In the genomic region with DNA sequence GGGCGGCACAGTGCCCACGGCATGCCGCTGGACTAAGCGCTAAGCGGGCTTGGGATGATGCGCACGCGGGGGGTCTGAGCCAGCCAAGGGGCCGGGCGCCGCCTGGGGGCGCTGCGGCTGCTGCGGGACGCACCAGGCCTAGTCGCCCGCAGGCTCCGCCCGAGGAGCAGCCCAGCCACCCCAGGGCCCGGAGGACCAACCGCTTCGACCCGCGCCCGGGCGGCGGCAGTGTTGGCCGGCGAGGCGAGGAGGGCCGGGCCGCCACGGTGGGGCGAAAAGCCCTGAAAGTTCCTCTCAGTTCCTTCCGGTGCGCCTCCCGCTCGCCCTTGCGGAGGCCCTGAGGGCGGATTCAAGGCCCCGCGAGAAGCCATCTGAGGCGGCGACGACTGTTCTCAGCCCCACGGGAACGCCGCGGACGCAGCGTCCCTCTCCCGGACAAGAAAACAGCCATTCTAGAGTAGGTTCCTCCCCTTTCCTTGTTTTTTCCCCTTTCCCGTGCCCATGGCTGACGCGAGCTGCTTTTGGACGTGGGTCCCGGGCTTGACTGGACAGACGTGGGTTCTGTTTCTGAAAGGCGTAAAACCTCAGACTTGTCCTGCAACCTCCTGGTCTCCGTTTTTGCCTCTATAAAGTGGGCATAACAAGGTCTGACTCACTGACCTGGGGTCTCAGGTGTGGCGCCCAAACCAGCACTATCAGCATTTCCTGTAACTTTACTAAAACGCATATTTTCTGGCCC, we compare ENCODE assay signal across 8 cellular contexts. TPM values are rescaled to one million over a fixed set of nuclear protein-coding genes. Genes with fewer than 3 reads are reported as not detected.
DNase-seq lines count a peak whose midpoint lies in the region; ATAC-seq and TF ChIP-seq lines count a peak whose summit lies in the region.

A gene with protein sequence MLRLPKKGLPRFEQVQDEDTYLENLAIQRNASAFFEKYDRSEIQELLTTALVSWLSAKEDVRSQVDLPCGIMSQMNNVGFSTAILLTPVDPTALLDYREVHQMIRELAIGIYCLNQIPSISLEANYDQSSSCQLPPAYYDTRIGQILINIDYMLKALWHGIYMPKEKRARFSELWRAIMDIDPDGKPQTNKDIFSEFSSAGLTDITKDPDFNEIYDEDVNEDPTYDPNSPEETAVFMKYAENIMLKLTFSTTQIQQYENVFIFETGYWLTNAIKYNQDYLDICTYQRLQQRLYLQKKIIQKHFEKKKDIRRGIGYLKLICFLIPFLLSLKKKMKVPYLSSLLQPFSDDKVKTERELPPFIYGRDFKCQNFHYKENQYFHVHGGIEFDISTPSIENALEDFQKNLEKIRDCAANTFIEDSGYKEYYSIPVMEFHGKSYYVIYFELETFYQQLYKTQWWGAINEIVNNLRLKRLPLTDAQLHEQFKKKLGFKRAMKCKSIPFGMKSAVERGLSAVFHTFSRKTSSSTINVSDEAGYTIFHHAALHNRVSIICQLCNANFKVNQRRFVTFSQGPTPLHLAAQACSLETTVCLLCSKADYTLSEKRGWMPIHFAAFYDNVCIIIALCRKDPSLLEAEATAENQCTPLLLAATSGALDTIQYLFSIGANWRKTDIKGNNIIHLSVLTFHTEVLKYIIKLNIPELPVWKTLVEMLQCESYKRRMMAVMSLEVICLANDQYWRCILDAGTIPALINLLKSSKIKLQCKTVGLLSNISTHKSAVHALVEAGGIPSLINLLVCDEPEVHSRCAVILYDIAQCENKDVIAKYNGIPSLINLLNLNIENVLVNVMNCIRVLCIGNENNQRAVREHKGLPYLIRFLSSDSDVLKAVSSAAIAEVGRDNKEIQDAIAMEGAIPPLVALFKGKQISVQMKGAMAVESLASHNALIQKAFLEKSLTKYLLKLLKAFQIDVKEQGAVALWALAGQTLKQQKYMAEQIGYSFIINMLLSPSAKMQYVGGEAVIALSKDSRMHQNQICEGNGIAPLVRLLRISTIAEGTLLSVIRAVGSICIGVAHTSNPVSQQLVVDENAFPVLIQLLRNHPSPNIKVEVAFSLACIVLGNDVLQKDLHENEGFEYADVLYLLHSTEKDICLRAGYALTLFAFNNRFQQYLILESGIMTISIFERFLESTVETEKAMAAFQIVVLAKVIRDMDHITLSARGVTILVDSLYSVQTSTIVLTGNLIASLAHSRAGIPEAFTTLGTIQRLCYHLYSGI (N-terminal part only) (plus strand): TSS at position 297 of the 739 bp plus-strand sequence. CDS start 1,821 bp downstream, outside the sequence.

- TF ChIP-seq CTCF in parathyroid adenoma (IDR thresholded peaks at IDR 0.05) (peak; percentile 90), thyroid gland (IDR thresholded peaks at IDR 0.05) (peak; percentile 20 to 92 (median 87))

- ATAC-seq in GM19467 (IDR thresholded peaks at IDR 0.05; ENCODE audit: unreplicated experiment) = peak; percentile 97
- ATAC-seq in activated naive CD8-positive, alpha-beta T cell treated with anti-CD3 and anti-CD28 coated beads, Interleukin-2, amount 10 ng/mL, durations not matched to agents 7 days and 5 days (ENCODE audit: low read depth) = peak; percentile 94
- peak; percentile 99 for ATAC-seq in Right ventricle myocardium superior (ENCODE audit: poor library complexity)

- POLR2A ChIA-PET in activated naive CD8-positive, alpha-beta T cell treated with anti-CD3 and anti-CD28 coated beads, Interleukin-2, amount 10 ng/mL, durations not matched to agents 7 days and 5 days (lab: Charles Lee) = interaction anchor here (0.8 to 4.5 kb wide), 4 partner anchors 11 to 74 kb away, joined by 3 to 34 read pairs (median 4); a partner anchor contains a TSS

- WGBS in thyroid gland, 2 donors = 2% methylated on average over 9 to 33 of the region's 62 CpGs

- H3K36me3 ChIP-seq in parathyroid adenoma (ENCODE audit: control insufficient read depth, insufficient read depth, low read length) = no peaks in the 10 kb centered on the region
- H3K36me3 ChIP-seq in thyroid gland = peaks cover 0 to 8% of the 10 kb centered on the region in 2 donors

- peaks cover 36% of the 10 kb centered on the region for H3K36me3 Mint-ChIP-seq in activated naive CD8-positive, alpha-beta T cell treated with anti-CD3 and anti-CD28 coated beads, Interleukin-2, amount 10 ng/mL, durations not matched to agents 7 days and 5 days

- intact Hi-C loops in Right ventricle myocardium superior (cut with DNase I) (loop anchor here (10.0 kb wide), 1 partner anchor 90 kb away; a partner anchor contains a TSS), thyroid gland (cut with DNase I) (no loop called here)

- peak within 1 kb of the TSS; percentile 95 for H3K4me3 Mint-ChIP-seq in activated naive CD8-positive, alpha-beta T cell treated with anti-CD3 and anti-CD28 coated beads, Interleukin-2, amount 10 ng/mL, durations not matched to agents 7 days and 5 days

- TF ChIP-seq POLR2A in thyroid gland (IDR thresholded peaks at IDR 0.05) = peak in 1 of 2 donors; percentile 80

- H3K4me1 ChIP-seq in parathyroid adenoma = peaks cover 11% of the 10 kb centered on the region
- H3K4me1 ChIP-seq in thyroid gland = peaks cover 0 to 10% of the 10 kb centered on the region in 2 donors

- no peaks in the 10 kb centered on the region for H3K27me3 Mint-ChIP-seq in activated naive CD8-positive, alpha-beta T cell treated with anti-CD3 and anti-CD28 coated beads, Interleukin-2, amount 10 ng/mL, durations not matched to agents 7 days and 5 days

- H3K27me3 ChIP-seq in parathyroid adenoma (ENCODE audit: control insufficient read depth, insufficient read depth, low read length) (no peaks in the 10 kb centered on the region), thyroid gland (no peaks in the 10 kb centered on the region)

- peak within 1 kb of the TSS; percentile 9 for H3K9ac ChIP-seq in parathyroid adenoma

- H3K79me2 ChIP-seq in parathyroid adenoma = peaks cover 5% of the 10 kb centered on the region

- H3K9me3 ChIP-seq in parathyroid adenoma (ENCODE audit: control insufficient read depth, low read length) (no peaks in the 10 kb centered on the region), thyroid gland (no peaks in the 10 kb centered on the region)

- peaks cover 29% of the 10 kb centered on the region for H3K4me1 Mint-ChIP-seq in activated naive CD8-positive, alpha-beta T cell treated with anti-CD3 and anti-CD28 coated beads, Interleukin-2, amount 10 ng/mL, durations not matched to agents 7 days and 5 days

- H3K4me2 ChIP-seq in parathyroid adenoma (ENCODE audit: low read length) = peak within 1 kb of the TSS; percentile 75

- peak within 1 kb of the TSS; percentile 83 for H2AFZ ChIP-seq in parathyroid adenoma

- DNase-seq in CMK (ENCODE audit: low read depth) = peak; percentile 63
- DNase-seq in HS-27A (ENCODE audit: low read depth) = peak; percentile 45
- peak; percentile 57 for DNase-seq in SKM-1 (lab: John Stamatoyannopoulos, UW; ENCODE audit: unreplicated experiment)
- peak; percentile 87 for DNase-seq in activated naive CD8-positive, alpha-beta T cell treated with anti-CD3 and anti-CD28 coated beads, Interleukin-2, amount 10 ng/mL, durations not matched to agents 7 days and 5 days
- DNase-seq in Right ventricle myocardium superior = peak; percentile 95
- peak; percentile 88 to 93 for DNase-seq in thyroid gland

- peak within 1 kb of the TSS; percentile 94 for H3K27ac Mint-ChIP-seq in activated naive CD8-positive, alpha-beta T cell treated with anti-CD3 and anti-CD28 coated beads, Interleukin-2, amount 10 ng/mL, durations not matched to agents 7 days and 5 days

- H3K27ac ChIP-seq in parathyroid adenoma (peak within 1 kb of the TSS; percentile 85), thyroid gland (peak within 1 kb of the TSS; percentile 94 to 98 (median 96))

- H3K9me3 Mint-ChIP-seq in activated naive CD8-positive, alpha-beta T cell treated with anti-CD3 and anti-CD28 coated beads, Interleukin-2, amount 10 ng/mL, durations not matched to agents 7 days and 5 days = peaks cover 14% of the 10 kb centered on the region

- peak within 1 kb of the TSS; percentile 82 for H3K4me3 ChIP-seq in parathyroid adenoma (ENCODE audit: low read depth, low read length)
- H3K4me3 ChIP-seq in thyroid gland (replicated peaks in 1 of 3) = peak within 1 kb of the TSS; percentile 39 to 73 (median 42)

RNA-seq across cellular contexts. Expression of the gene that starts here (rescaled TPM):
- total RNA-seq in activated naive CD8-positive, alpha-beta T cell treated with anti-CD3 and anti-CD28 coated beads, Interleukin-2, amount 10 ng/mL, durations not matched to agents 7 days and 5 days = 1 to 10 TPM; 8.8 to 9.2 TPM
- total RNA-seq in Right ventricle myocardium superior (8.1 TPM), thyroid gland (10 to 100 TPM; 14.1 to 40.2 (median 24.2) TPM)

Comparison
In these comparisons a context has a peak if more than half of its experiments do, and no peak if none do; other contexts are left out.
1. Peak in every context shown above with its lines: DNase-seq, ATAC-seq, H3K4me3 ChIP-seq and H3K27ac ChIP-seq.
2. DNase-seq: peak in every context shown above with its lines; median percentile 95 in Right ventricle myocardium superior; 90 in thyroid gland; 87 in activated naive CD8-positive, alpha-beta T cell treated with anti-CD3 and anti-CD28 coated beads, Interleukin-2, amount 10 ng/mL, durations not matched to agents 7 days and 5 days; 63 in CMK; 57 in SKM-1; 45 in HS-27A.